22 cellular contexts compared by ENCODE assay signal in genomic region chr1:34779962-34780361, GRCh38. TPM values are rescaled to one million over a fixed set of nuclear protein-coding genes. Genes with fewer than 3 reads are reported as not detected.
DNase-seq lines count a peak whose midpoint lies in the region; ATAC-seq and TF ChIP-seq lines count a peak whose summit lies in the region.
"Had no signal": no experiment of that assay in that cellular context is flagged by ENCODE, and none has a peak within 500 bp of the region (broad histone marks: within the 10 kb centered on the region; RNA-seq: fewer than 3 reads in every experiment).

No MANE protein-coding gene starts in this region.

- H2AFZ ChIP-seq in SK-N-SH (ENCODE audit: low read depth) = no peak overlapping the region

- H3K27me3 ChIP-seq in heart right ventricle (peaks cover 18 to 79% (median 62%) of the 10 kb centered on the region in 7 donors), esophagus (ENCODE audit: control insufficient read depth in 1 of 2, insufficient read depth in 2 of 2, low read length in 2 of 2) (no peaks in the 10 kb centered on the region), upper lobe of right lung (peaks cover 40% of the 10 kb centered on the region), SK-N-SH (ENCODE audit: insufficient read depth) (peaks cover 32% of the 10 kb centered on the region)

- H3F3A ChIP-seq in SK-N-SH (replicated peaks; ENCODE audit: insufficient read depth) = no peaks in the 10 kb centered on the region

- no peak overlapping the region for H3K9ac ChIP-seq in SK-N-SH
- H3K9ac ChIP-seq: BLaER1 treated with 17β-estradiol and CSF1 and Interleukin-3, amounts not matched to agents 10 nM and 100 nM had no signal

- ATAC-seq in heart right ventricle (no peak), upper lobe of right lung (no peak)
- no peak for ATAC-seq in activated CD4-positive, CD25-positive, alpha-beta regulatory T cell treated with anti-CD3 and anti-CD28 coated beads, Interleukin-2, amount 50 U/mL, for 24 hours
- ATAC-seq: CD8-positive, alpha-beta T cell had no signal

- POLR2A ChIA-PET in SK-N-SH (lab: Yijun Ruan, JAX) = no interaction called here

- no peak for TF ChIP-seq CTCF in heart right ventricle (IDR thresholded peaks at IDR 0.05)
- no peak for TF ChIP-seq CTCF in upper lobe of right lung (IDR thresholded peaks at IDR 0.05)
- TF ChIP-seq CTCF in SK-N-SH (IDR thresholded peaks at IDR 0.05) = no peak

- TF ChIP-seq EP300 in SK-N-SH (IDR thresholded peaks at IDR 0.05; ENCODE audit: borderline replicate concordance in 1 of 2, low read depth in 1 of 2, low read length in 1 of 2) = no peak

- H3K36me3 ChIP-seq in heart right ventricle (no peaks in the 10 kb centered on the region), esophagus (ENCODE audit: control insufficient read depth in 2 of 2, insufficient read depth in 2 of 2, low read length in 1 of 2) (peaks cover 0 to 9% of the 10 kb centered on the region in 2 donors), upper lobe of right lung (no peaks in the 10 kb centered on the region), SK-N-SH (replicated peaks in 1 of 2; ENCODE audit: control insufficient read depth in 1 of 2, insufficient read depth in 2 of 2, low read length in 1 of 2) (no peaks in the 10 kb centered on the region)
- H3K36me3 ChIP-seq: BLaER1 treated with 17β-estradiol and CSF1 and Interleukin-3, amounts not matched to agents 10 nM and 100 nM had no signal

- CTCF ChIA-PET in SK-N-SH (lab: Yijun Ruan, JAX) = interaction anchor here (1.1 to 1.7 kb wide), 2 partner anchors 37 to 1147 kb away, joined by 3 to 5 read pairs; no protein-coding TSS in a partner anchor

- H3K79me2 ChIP-seq in SK-N-SH (ENCODE audit: insufficient read depth) = no peaks in the 10 kb centered on the region

- H3K4me1 ChIP-seq in heart right ventricle = peaks cover 0 to 16% (median 11%) of the 10 kb centered on the region in 9 donors
- peaks cover 6 to 16% of the 10 kb centered on the region in 2 donors for H3K4me1 ChIP-seq in esophagus (ENCODE audit: control insufficient read depth in 2 of 2, insufficient read depth in 2 of 2, low read length in 1 of 2)
- H3K4me1 ChIP-seq in upper lobe of right lung = peaks cover 13% of the 10 kb centered on the region
- peaks cover 0 to 4% of the 10 kb centered on the region in 2 experiments; a peak in 1 of 4 replicates for H3K4me1 ChIP-seq in SK-N-SH (ENCODE audit: control insufficient read depth in 1 of 2, insufficient read depth in 2 of 2, low read depth in 1 of 2, low read length in 1 of 2)

- H3K27ac ChIP-seq in heart right ventricle = no peak overlapping the region
- peak overlapping the region; percentile 13 to 78 for H3K27ac ChIP-seq in esophagus (ENCODE audit: low read depth in 2 of 2, low read length in 1 of 2)
- no peak overlapping the region for H3K27ac ChIP-seq in upper lobe of right lung
- no peak overlapping the region for H3K27ac ChIP-seq in SK-N-SH (ENCODE audit: low read depth in 2 of 2, low read length in 1 of 2)
- H3K27ac ChIP-seq: BLaER1 treated with 17β-estradiol and CSF1 and Interleukin-3, amounts not matched to agents 10 nM and 100 nM had no signal

- H4K20me1 ChIP-seq in SK-N-SH (ENCODE audit: insufficient read depth) = no peaks in the 10 kb centered on the region
- H4K20me1 ChIP-seq: BLaER1 treated with 17β-estradiol and CSF1 and Interleukin-3, amounts not matched to agents 10 nM and 100 nM had no signal

- WGBS in heart right ventricle, 2 donors = 83 to 87% methylated on average over 5 of the region's 5 CpGs
- 85 to 86% methylated on average over 5 of the region's 5 CpGs for WGBS in esophagus, 2 donors
- WGBS in SK-N-SH (ENCODE audit: low lambda C conversion rate) = 69% methylated on average over 5 of the region's 5 CpGs

- H3K9me2 ChIP-seq in SK-N-SH = no peaks in the 10 kb centered on the region

- DNase-seq in cardiac septum (ENCODE audit: low spot score) = peak; percentile 36
- DNase-seq in heart right ventricle = no peak
- DNase-seq in posterior vena cava (ENCODE audit: low spot score) = peak; percentile 61
- peak; percentile 40 for DNase-seq in upper lobe of right lung
- no peak for DNase-seq in SK-N-SH
- DNase-seq in stimulated activated CD8-positive, alpha-beta memory T cell treated with anti-CD3 and anti-CD28 coated beads, Interleukin-4, amount 100 ng/mL, for 48 hours = no peak
- DNase-seq: CD8-positive, alpha-beta T cell; EL; GF-D8; NCI-H1694; NCI-H2081; NCI-H2171; NCI-H524 treated with DMSO at 0.1 percent for 48 hours; NCI-H82; SHP77 treated with DMSO at 0.1 percent for 48 hours had no signal

- H3K4me2 ChIP-seq in SK-N-SH = no peak overlapping the region
- H3K4me2 ChIP-seq: BLaER1 treated with 17β-estradiol and CSF1 and Interleukin-3, amounts not matched to agents 10 nM and 100 nM had no signal

- H3K4me3 ChIP-seq in heart right ventricle = no peak overlapping the region
- H3K4me3 ChIP-seq in esophagus (ENCODE audit: low read depth in 1 of 2, low read length in 2 of 2) = no peak overlapping the region
- no peak overlapping the region for H3K4me3 ChIP-seq in upper lobe of right lung
- H3K4me3 ChIP-seq in SK-N-SH (ENCODE audit: low read depth in 2 of 2, low read length in 1 of 2) = no peak overlapping the region
- H3K4me3 ChIP-seq: BLaER1 treated with 17β-estradiol and CSF1 and Interleukin-3, amounts not matched to agents 10 nM and 100 nM had no signal

- intact Hi-C loops in cardiac septum (cut with DNase I) = no loop called here
- intact Hi-C loops in heart right ventricle (cut with DNase I) = no loop called here
- intact Hi-C loops in posterior vena cava (cut with DNase I) = no loop called here
- intact Hi-C loops in upper lobe of right lung (cut with DNase I) = no loop called here

- H3K9me3 ChIP-seq in heart right ventricle = no peaks in the 10 kb centered on the region
- H3K9me3 ChIP-seq in esophagus (ENCODE audit: control insufficient read depth in 2 of 2, insufficient read depth in 1 of 2, low read depth in 1 of 2, low read length in 1 of 2) = no peaks in the 10 kb centered on the region
- H3K9me3 ChIP-seq in upper lobe of right lung = no peaks in the 10 kb centered on the region
- no peaks in the 10 kb centered on the region for H3K9me3 ChIP-seq in SK-N-SH
- H3K9me3 ChIP-seq: BLaER1 treated with 17β-estradiol and CSF1 and Interleukin-3, amounts not matched to agents 10 nM and 100 nM had no signal

- no peak for TF ChIP-seq RAD21 in SK-N-SH (IDR thresholded peaks at IDR 0.05; ENCODE audit: low read length)

TF ChIP-seq in SK-N-SH, 30 proteins besides CTCF, POLR2A, EP300 and RAD21:
- TF ChIP-seq FOXJ3 (CRISPR knock-in tag; IDR thresholded peaks at IDR 0.05) (no peak), MAX (IDR thresholded peaks at IDR 0.05; ENCODE audit: low read depth) (no peak), RFX5 (IDR thresholded peaks at IDR 0.05; ENCODE audit: low read length) (no peak), POLR2AphosphoS5 (IDR thresholded peaks at IDR 0.05; ENCODE audit: low read depth, low read length) (no peak)

RNA-seq across cellular contexts. Expression of gene GJB3, which starts 1.1 kb away (rescaled TPM):
- total RNA-seq in cardiac septum (not detected), heart right ventricle (not detected), posterior vena cava (not detected), upper lobe of right lung (0.81 TPM)
- polyA plus RNA-seq in heart right ventricle (not detected), esophagus (10 to 100 TPM; 55.6 to 74.0 TPM), SK-N-SH (2012; rRNA removed) (not detected in 2 replicates)
- polyA plus RNA-seq in SK-N-SH (2012; cell fraction: cytosol; rRNA removed) = not detected in 2 replicates
- not detected in 2 replicates for polyA plus RNA-seq in SK-N-SH (2012; cell fraction: nucleus; rRNA removed)
- total RNA-seq: CD8-positive, alpha-beta T cell; OCI-LY7; RPMI7951 had no signal
- polyA plus RNA-seq: IgD-negative memory B cell had no signal

RNA-seq across cellular contexts. Expression of gene GJA4, which starts 12.8 kb away (rescaled TPM):
- 34.7 TPM for total RNA-seq in cardiac septum
- 10 to 100 TPM in 9 of 10 donors, 1 to 10 TPM in 1; 9.0 to 37.8 (median 22.7) TPM for total RNA-seq in heart right ventricle
- 10 to 100 TPM; 20.3 to 50.1 TPM for polyA plus RNA-seq in heart right ventricle
- 1 to 10 TPM in 1 of 2 donors, under 1 TPM in 1; 0.77 to 2.6 TPM for polyA plus RNA-seq in esophagus
- 10 to 100 TPM; 21.8 to 26.8 TPM for total RNA-seq in posterior vena cava
- 20.0 TPM for total RNA-seq in upper lobe of right lung
- polyA plus RNA-seq in SK-N-SH (2012; rRNA removed) = not detected in 2 replicates
- polyA plus RNA-seq in SK-N-SH (2012; cell fraction: cytosol; rRNA removed) = not detected in 2 replicates
- not detected in 2 replicates for polyA plus RNA-seq in SK-N-SH (2012; cell fraction: nucleus; rRNA removed)
- total RNA-seq: CD8-positive, alpha-beta T cell; M059J; OCI-LY7; RPMI7951 had no signal
- polyA plus RNA-seq: IgD-negative memory B cell had no signal

RNA-seq across cellular contexts. Expression of gene GJB4, which starts 20.4 kb away (rescaled TPM):
- total RNA-seq in cardiac septum (not detected), heart right ventricle (not detected), posterior vena cava (not detected), upper lobe of right lung (not detected)
- polyA plus RNA-seq in heart right ventricle (not detected), esophagus (1 to 10 TPM; 1.7 to 2.3 TPM), SK-N-SH (2012; rRNA removed) (not detected in 2 replicates)
- polyA plus RNA-seq in SK-N-SH (2012; cell fraction: cytosol; rRNA removed) = not detected in 2 replicates
- not detected in 2 replicates for polyA plus RNA-seq in SK-N-SH (2012; cell fraction: nucleus; rRNA removed)
- total RNA-seq: CD8-positive, alpha-beta T cell; M059J; OCI-LY7; RPMI7951 had no signal
- polyA plus RNA-seq: IgD-negative memory B cell had no signal

RNA-seq across cellular contexts. Expression of gene GJB5, which starts 25.1 kb away (rescaled TPM):
- total RNA-seq in cardiac septum = not detected
- total RNA-seq in heart right ventricle = not detected
- polyA plus RNA-seq in heart right ventricle = not detected
- polyA plus RNA-seq in esophagus = 10 to 100 TPM; 46.0 to 99.0 TPM
- not detected for total RNA-seq in posterior vena cava
- total RNA-seq in upper lobe of right lung = not detected
- not detected in 2 replicates for polyA plus RNA-seq in SK-N-SH (2012; rRNA removed)
- polyA plus RNA-seq in SK-N-SH (2012; cell fraction: cytosol; rRNA removed) = not detected in 2 replicates
- polyA plus RNA-seq in SK-N-SH (2012; cell fraction: nucleus; rRNA removed) = not detected in 2 replicates
- total RNA-seq: CD8-positive, alpha-beta T cell; M059J; OCI-LY7; RPMI7951 had no signal
- polyA plus RNA-seq: IgD-negative memory B cell had no signal

Comparison
In these comparisons a context has a peak if more than half of its experiments do, and no peak if none do; other contexts are left out.
1. DNase-seq: peak in cardiac septum (single experiment), posterior vena cava (single experiment) and upper lobe of right lung (single experiment); none in heart right ventricle (0 of 2), SK-N-SH (single experiment) and stimulated activated CD8-positive, alpha-beta memory T cell treated with anti-CD3 and anti-CD28 coated beads, Interleukin-4, amount 100 ng/mL, for 48 hours (single experiment).
2. H3K27ac ChIP-seq: peak in esophagus (2 of 2); none in heart right ventricle (0 of 10), upper lobe of right lung (single experiment) and SK-N-SH (0 of 2).